1 cellular context compared by ENCODE assay signal in genomic region chr2:72895154-72895553, GRCh38.
TF ChIP-seq lines count a peak whose summit lies in the region.

No MANE protein-coding gene starts in this region.

TF ChIP-seq in HepG2, 621 proteins besides CTCF, POLR2A, EP300 and RAD21:
- TF ChIP-seq AFF4 (CRISPR knock-in tag; IDR thresholded peaks at IDR 0.05), result no peak
- no peak for TF ChIP-seq MIER3 (CRISPR knock-in tag; IDR thresholded peaks at IDR 0.05; ENCODE audit: borderline replicate concordance)
- TF ChIP-seq TCF7 (IDR thresholded peaks at IDR 0.05; ENCODE audit: low read depth), result no peak
- TF ChIP-seq KMT2B (CRISPR knock-in tag; IDR thresholded peaks at IDR 0.05), result no peak
- no peak for TF ChIP-seq NR2C2 (CRISPR knock-in tag; IDR thresholded peaks at IDR 0.05; ENCODE audit: borderline replicate concordance)
- no peak for TF ChIP-seq DNMT1 (CRISPR knock-in tag; IDR thresholded peaks at IDR 0.05)
- no peak for TF ChIP-seq MAFK (conservative IDR thresholded peaks at IDR 0.05 in 1 of 2, IDR thresholded peaks at IDR 0.05 in 1 of 2; ENCODE audit: low read length in 2 of 2)
- TF ChIP-seq ZBTB1 (CRISPR knock-in tag; IDR thresholded peaks at IDR 0.05; ENCODE audit: borderline replicate concordance), result no peak
- no peak for TF ChIP-seq THAP11 (CRISPR knock-in tag; IDR thresholded peaks at IDR 0.05)
- TF ChIP-seq ASH2L (IDR thresholded peaks at IDR 0.05; ENCODE audit: insufficient read length, low read depth, low read length), result no peak
- no peak for TF ChIP-seq ZFAT (CRISPR knock-in tag; conservative IDR thresholded peaks at IDR 0.05)
- TF ChIP-seq TRIM22 (IDR thresholded peaks at IDR 0.05), result no peak
- no peak for TF ChIP-seq ZNF138 (CRISPR knock-in tag; IDR thresholded peaks at IDR 0.05; ENCODE audit: low read depth)
- TF ChIP-seq ZNF234 (CRISPR knock-in tag; conservative IDR thresholded peaks at IDR 0.05), result no peak
- no peak for TF ChIP-seq HOXA5 (CRISPR knock-in tag; IDR thresholded peaks at IDR 0.05)
